In genomic region chr20:36050436-36051317, GRCh38 we compare ENCODE assay signal across 8 cellular contexts.
A peak's percentile ranks its signal among the peaks of the same experiment; 100 is the strongest.
DNase-seq lines count a peak whose midpoint lies in the region; ATAC-seq and TF ChIP-seq lines count a peak whose summit lies in the region.

No MANE protein-coding gene starts in this region.

- no peaks in the 10 kb centered on the region for H3K27me3 ChIP-seq in CD8-positive, alpha-beta memory T cell (ENCODE audit: insufficient read depth, low read length, poor library complexity, severe bottlenecking)
- no peaks in the 10 kb centered on the region for H3K27me3 ChIP-seq in endocrine pancreas (ENCODE audit: control insufficient read depth, insufficient read depth, low read length)

- TF ChIP-seq CTCF in GM20000 (IDR thresholded peaks at IDR 0.05; ENCODE audit: extremely low read depth, missing control alignments) = no peak

- H3K4me1 ChIP-seq in CD8-positive, alpha-beta memory T cell (ENCODE audit: insufficient read depth, low read length) = peaks cover 20% of the 10 kb centered on the region
- peaks cover 6% of the 10 kb centered on the region for H3K4me1 ChIP-seq in endocrine pancreas (ENCODE audit: control insufficient read depth, insufficient read depth, low read length)

- POLR2A ChIA-PET in CD8-positive, alpha-beta memory T cell (lab: Charles Lee) = interaction anchor here (0.7 to 1.9 kb wide), 5 partner anchors 14 to 813 kb away, joined by 3 to 6 read pairs (median 5); partner anchors contain the start of gene SCAND1

- peak overlapping the region; percentile 95 for H3K27ac ChIP-seq in CD8-positive, alpha-beta memory T cell (ENCODE audit: low read depth, low read length)

- H3K9me3 ChIP-seq in CD8-positive, alpha-beta memory T cell (ENCODE audit: low read length) = no peaks in the 10 kb centered on the region
- no peaks in the 10 kb centered on the region for H3K9me3 ChIP-seq in endocrine pancreas (ENCODE audit: control insufficient read depth, low read length)

- H3K9me3 Mint-ChIP-seq in CD8-positive, alpha-beta memory T cell = no peaks in the 10 kb centered on the region
- H3K9me3 Mint-ChIP-seq in activated CD8-positive, alpha-beta memory T cell treated with anti-CD3 and anti-CD28 coated beads, Interleukin-2, amount 10 ng/mL, durations not matched to agents 7 days and 5 days (ENCODE audit: low read depth) = no peaks in the 10 kb centered on the region

- CTCF ChIA-PET in CD8-positive, alpha-beta memory T cell (lab: Charles Lee) = interaction anchor here (1.2 kb wide), 1 partner anchor 11 kb away, joined by 4 read pairs; no protein-coding TSS in a partner anchor
- CTCF ChIA-PET in activated CD8-positive, alpha-beta memory T cell treated with anti-CD3 and anti-CD28 coated beads, Interleukin-2, amount 10 ng/mL, durations not matched to agents 7 days and 5 days (lab: Charles Lee) = no interaction called here

- peak overlapping the region; percentile 88 to 99 (median 93) for H3K4me3 Mint-ChIP-seq in CD8-positive, alpha-beta memory T cell
- peak overlapping the region; percentile 90 for H3K4me3 Mint-ChIP-seq in activated CD8-positive, alpha-beta memory T cell treated with anti-CD3 and anti-CD28 coated beads, Interleukin-2, amount 10 ng/mL, durations not matched to agents 7 days and 5 days

- H3K27me3 Mint-ChIP-seq in CD8-positive, alpha-beta memory T cell = peaks cover 6 to 12% of the 10 kb centered on the region in 2 donors
- H3K27me3 Mint-ChIP-seq in activated CD8-positive, alpha-beta memory T cell treated with anti-CD3 and anti-CD28 coated beads, Interleukin-2, amount 10 ng/mL, durations not matched to agents 7 days and 5 days = peaks cover 15% of the 10 kb centered on the region

- ATAC-seq in activated CD8-positive, alpha-beta memory T cell treated with anti-CD3 and anti-CD28 coated beads, Interleukin-2, amount 10 ng/mL, durations not matched to agents 7 days and 5 days = peak; percentile 96

- peaks cover 37 to 51% (median 48%) of the 10 kb centered on the region in 3 donors for H3K4me1 Mint-ChIP-seq in CD8-positive, alpha-beta memory T cell
- peaks cover 33% of the 10 kb centered on the region for H3K4me1 Mint-ChIP-seq in activated CD8-positive, alpha-beta memory T cell treated with anti-CD3 and anti-CD28 coated beads, Interleukin-2, amount 10 ng/mL, durations not matched to agents 7 days and 5 days

- H3K36me3 Mint-ChIP-seq in CD8-positive, alpha-beta memory T cell = peaks cover 0 to 33% (median 7%) of the 10 kb centered on the region in 3 donors
- H3K36me3 Mint-ChIP-seq in activated CD8-positive, alpha-beta memory T cell treated with anti-CD3 and anti-CD28 coated beads, Interleukin-2, amount 10 ng/mL, durations not matched to agents 7 days and 5 days = peaks cover 24% of the 10 kb centered on the region

- H3K9ac ChIP-seq in endocrine pancreas (ENCODE audit: control insufficient read depth, insufficient read depth, low read length) = peak overlapping the region; percentile 97

- H3K4me3 ChIP-seq in CD8-positive, alpha-beta memory T cell (ENCODE audit: low read length) = peak overlapping the region; percentile 56
- H3K4me3 ChIP-seq in endocrine pancreas (ENCODE audit: control insufficient read depth, insufficient read depth, low read length) = peak overlapping the region; percentile 74

- H3K36me3 ChIP-seq in CD8-positive, alpha-beta memory T cell (ENCODE audit: insufficient read depth, low read length) = no peaks in the 10 kb centered on the region
- no peaks in the 10 kb centered on the region for H3K36me3 ChIP-seq in endocrine pancreas (ENCODE audit: control insufficient read depth, insufficient read depth, low read length)

- peak; percentile 72 to 90 (median 78) for DNase-seq in CD8-positive, alpha-beta memory T cell
- peak; percentile 92 for DNase-seq in GM20000 (ENCODE audit: low spot score)
- peak; percentile 76 for DNase-seq in HT1080 (ENCODE audit: low read depth)
- DNase-seq in NOMO-1 treated with DMSO at 0.1 percent for 48 hours (lab: John Stamatoyannopoulos, UW; ENCODE audit: unreplicated experiment) = peak; percentile 80
- peak; percentile 95 for DNase-seq in activated CD8-positive, alpha-beta memory T cell treated with anti-CD3 and anti-CD28 coated beads, Interleukin-2, amount 10 ng/mL, durations not matched to agents 7 days and 5 days
- DNase-seq in mesenteric fat pad (ENCODE audit: low spot score) = peak; percentile 97
- DNase-seq in stimulated activated CD8-positive, alpha-beta memory T cell treated with anti-CD3 and anti-CD28 coated beads, Interleukin-12 subunit alpha, Interleukin-12 subunit beta, amount 100 ng/mL, for 4 hours (ENCODE audit: low read depth) = peak; percentile 80

- H3K27ac Mint-ChIP-seq in CD8-positive, alpha-beta memory T cell = peak overlapping the region; percentile 81 to 97 (median 92)
- H3K27ac Mint-ChIP-seq in activated CD8-positive, alpha-beta memory T cell treated with anti-CD3 and anti-CD28 coated beads, Interleukin-2, amount 10 ng/mL, durations not matched to agents 7 days and 5 days = peak overlapping the region; percentile 88

Comparison
In these comparisons a context has a peak if more than half of its experiments do, and no peak if none do; other contexts are left out.
1. Peak in every context shown above with its lines: DNase-seq, ATAC-seq, H3K4me3 ChIP-seq and H3K27ac ChIP-seq.